ENCODE assay signal across 14 cellular contexts in genomic region chr12:130080205-130080604, GRCh38.
DNase-seq lines count a peak whose midpoint lies in the region; TF ChIP-seq lines count a peak whose summit lies in the region.
"Had no signal": no experiment of that assay in that cellular context is flagged by ENCODE, and none has a peak within 500 bp of the region (broad histone marks: within the 10 kb centered on the region; RNA-seq: fewer than 3 reads in every experiment).

No MANE protein-coding gene starts in this region.

- WGBS in esophagus squamous epithelium, 2 donors = 19 to 59% methylated on average over 6 of the region's 6 CpGs
- 57% methylated on average over 6 of the region's 6 CpGs for WGBS in liver
- 66% methylated on average over 6 of the region's 6 CpGs for WGBS in suprapubic skin

- no peak for TF ChIP-seq EP300 in suprapubic skin (IDR thresholded peaks at IDR 0.05)

- CTCF ChIA-PET in RWPE1 (lab: Yijun Ruan, JAX) = no interaction called here

- intact Hi-C loops in esophagus squamous epithelium (cut with DNase I) = no loop called here

- H3K4me3 ChIP-seq in esophagus squamous epithelium (no peak overlapping the region), liver (ENCODE audit: low read depth in 1 of 3, low read length in 3 of 3) (no peak overlapping the region), suprapubic skin (no peak overlapping the region)
- H3K4me3 ChIP-seq: BLaER1 treated with 17β-estradiol and CSF1 and Interleukin-3, amounts not matched to agents 10 nM and 100 nM; HAP-1 had no signal

- H3K9me3 ChIP-seq in esophagus squamous epithelium (no peaks in the 10 kb centered on the region), liver (ENCODE audit: control insufficient read depth in 4 of 4, low read length in 3 of 4) (peaks cover 0 to 6% (median 2%) of the 10 kb centered on the region in 4 donors), suprapubic skin (no peaks in the 10 kb centered on the region)
- H3K9me3 ChIP-seq: HAP-1 had no signal

- DNase-seq in RWPE1 (ENCODE audit: low spot score) = no peak
- no peak for DNase-seq in esophagus squamous epithelium (lab: John Stamatoyannopoulos, UW)
- no peak for DNase-seq in suprapubic skin (ENCODE audit: low spot score in 2 of 2)
- DNase-seq in NCI-H2227 treated with DMSO at 0.1 percent for 48 hours (lab: John Stamatoyannopoulos, UW) = no peak
- DNase-seq in NCI-H1436 treated with DMSO at 0.1 percent for 48 hours (lab: John Stamatoyannopoulos, UW) = no peak
- DNase-seq in stimulated activated CD8-positive, alpha-beta memory T cell treated with anti-CD3 and anti-CD28 coated beads, Interleukin-4, amount 100 ng/mL, for 48 hours = no peak
- DNase-seq: 8988T; ACHN; Calu3; CD4-positive, CD25-positive, alpha-beta regulatory T cell; DMS 273 treated with DMSO at 0.1 percent for 48 hours had no signal

- no peaks in the 10 kb centered on the region for H3K27me3 ChIP-seq in esophagus squamous epithelium
- peaks cover 0 to 2% (median 0%) of the 10 kb centered on the region in 4 donors for H3K27me3 ChIP-seq in liver (ENCODE audit: control insufficient read depth in 4 of 4, insufficient read depth in 4 of 4, low read length in 3 of 4)
- no peaks in the 10 kb centered on the region for H3K27me3 ChIP-seq in suprapubic skin
- H3K27me3 ChIP-seq: BLaER1 treated with 17β-estradiol and CSF1 and Interleukin-3, amounts not matched to agents 10 nM and 100 nM had no signal

- POLR2A ChIA-PET in RWPE1 (lab: Yijun Ruan, JAX; ENCODE audit: low non-redundant PET) = no interaction called here

- no peak overlapping the region for H3K9ac ChIP-seq in liver (ENCODE audit: low read depth in 1 of 2, low read length in 2 of 2)
- H3K9ac ChIP-seq: BLaER1 treated with 17β-estradiol and CSF1 and Interleukin-3, amounts not matched to agents 10 nM and 100 nM had no signal

- no peak for TF ChIP-seq RAD21 in liver (IDR thresholded peaks at IDR 0.05)

- peak overlapping the region; percentile 49 for H3K27ac ChIP-seq in RWPE1
- H3K27ac ChIP-seq in esophagus squamous epithelium = peak overlapping the region; percentile 34 to 89 (median 83)
- no peak overlapping the region for H3K27ac ChIP-seq in liver (ENCODE audit: low read depth in 1 of 2, low read length in 2 of 2)
- H3K27ac ChIP-seq in suprapubic skin = peak overlapping the region; percentile 30
- H3K27ac ChIP-seq: BLaER1 treated with 17β-estradiol and CSF1 and Interleukin-3, amounts not matched to agents 10 nM and 100 nM had no signal

- no peaks in the 10 kb centered on the region for H3K36me3 ChIP-seq in esophagus squamous epithelium
- H3K36me3 ChIP-seq in liver (ENCODE audit: control insufficient read depth in 4 of 4, insufficient read depth in 3 of 4, low read depth in 1 of 4, low read length in 3 of 4) = no peaks in the 10 kb centered on the region
- H3K36me3 ChIP-seq in suprapubic skin = no peaks in the 10 kb centered on the region
- H3K36me3 ChIP-seq: HAP-1 had no signal

- TF ChIP-seq CTCF in RWPE1 (conservative IDR thresholded peaks at IDR 0.05; ENCODE audit: low read depth) (no peak), esophagus squamous epithelium (IDR thresholded peaks at IDR 0.05) (no peak), liver (IDR thresholded peaks at IDR 0.05; ENCODE audit: low read depth, low read length, missing input control) (no peak), suprapubic skin (IDR thresholded peaks at IDR 0.05) (no peak)

- TF ChIP-seq POLR2A in esophagus squamous epithelium (IDR thresholded peaks at IDR 0.05) = no peak
- TF ChIP-seq POLR2A in suprapubic skin (IDR thresholded peaks at IDR 0.05) = no peak

- H3K4me1 ChIP-seq in esophagus squamous epithelium (peaks cover 0 to 69% (median 16%) of the 10 kb centered on the region in 3 donors), liver (ENCODE audit: control insufficient read depth in 4 of 4, insufficient read depth in 4 of 4, low read length in 3 of 4) (no peaks in the 10 kb centered on the region), suprapubic skin (peaks cover 34% of the 10 kb centered on the region)
- H3K4me1 ChIP-seq: HAP-1 had no signal

TF ChIP-seq in liver, 16 proteins besides CTCF, POLR2A, EP300 and RAD21:
- TF ChIP-seq, protein P1, sequence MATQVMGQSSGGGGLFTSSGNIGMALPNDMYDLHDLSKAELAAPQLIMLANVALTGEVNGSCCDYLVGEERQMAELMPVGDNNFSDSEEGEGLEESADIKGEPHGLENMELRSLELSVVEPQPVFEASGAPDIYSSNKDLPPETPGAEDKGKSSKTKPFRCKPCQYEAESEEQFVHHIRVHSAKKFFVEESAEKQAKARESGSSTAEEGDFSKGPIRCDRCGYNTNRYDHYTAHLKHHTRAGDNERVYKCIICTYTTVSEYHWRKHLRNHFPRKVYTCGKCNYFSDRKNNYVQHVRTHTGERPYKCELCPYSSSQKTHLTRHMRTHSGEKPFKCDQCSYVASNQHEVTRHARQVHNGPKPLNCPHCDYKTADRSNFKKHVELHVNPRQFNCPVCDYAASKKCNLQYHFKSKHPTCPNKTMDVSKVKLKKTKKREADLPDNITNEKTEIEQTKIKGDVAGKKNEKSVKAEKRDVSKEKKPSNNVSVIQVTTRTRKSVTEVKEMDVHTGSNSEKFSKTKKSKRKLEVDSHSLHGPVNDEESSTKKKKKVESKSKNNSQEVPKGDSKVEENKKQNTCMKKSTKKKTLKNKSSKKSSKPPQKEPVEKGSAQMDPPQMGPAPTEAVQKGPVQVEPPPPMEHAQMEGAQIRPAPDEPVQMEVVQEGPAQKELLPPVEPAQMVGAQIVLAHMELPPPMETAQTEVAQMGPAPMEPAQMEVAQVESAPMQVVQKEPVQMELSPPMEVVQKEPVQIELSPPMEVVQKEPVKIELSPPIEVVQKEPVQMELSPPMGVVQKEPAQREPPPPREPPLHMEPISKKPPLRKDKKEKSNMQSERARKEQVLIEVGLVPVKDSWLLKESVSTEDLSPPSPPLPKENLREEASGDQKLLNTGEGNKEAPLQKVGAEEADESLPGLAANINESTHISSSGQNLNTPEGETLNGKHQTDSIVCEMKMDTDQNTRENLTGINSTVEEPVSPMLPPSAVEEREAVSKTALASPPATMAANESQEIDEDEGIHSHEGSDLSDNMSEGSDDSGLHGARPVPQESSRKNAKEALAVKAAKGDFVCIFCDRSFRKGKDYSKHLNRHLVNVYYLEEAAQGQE (IDR thresholded peaks at IDR 0.05) = no peak
- TF ChIP-seq ZBTB33 (IDR thresholded peaks at IDR 0.05) (no peak), RXRA (IDR thresholded peaks at IDR 0.05) (peak in 1 of 2 donors; percentile 63), FOXA2 (IDR thresholded peaks at IDR 0.05) (no peak), NR2F2 (IDR thresholded peaks at IDR 0.05) (no peak), GABPA (IDR thresholded peaks at IDR 0.05 in 1 of 2, conservative IDR thresholded peaks at IDR 0.05 in 1 of 2) (no peak), FOXA1 (IDR thresholded peaks at IDR 0.05) (no peak), HNF4G (IDR thresholded peaks at IDR 0.05) (no peak), YY1 (IDR thresholded peaks at IDR 0.05) (no peak), EGR1 (IDR thresholded peaks at IDR 0.05; ENCODE audit: low read depth in 2 of 2) (no peak), SP1 (IDR thresholded peaks at IDR 0.05) (no peak), TAF1 (conservative IDR thresholded peaks at IDR 0.05) (no peak), JUND (IDR thresholded peaks at IDR 0.05) (no peak), HNF4A (conservative IDR thresholded peaks at IDR 0.05) (peak; percentile 43 to 87)
- TF ChIP-seq, protein P2, sequence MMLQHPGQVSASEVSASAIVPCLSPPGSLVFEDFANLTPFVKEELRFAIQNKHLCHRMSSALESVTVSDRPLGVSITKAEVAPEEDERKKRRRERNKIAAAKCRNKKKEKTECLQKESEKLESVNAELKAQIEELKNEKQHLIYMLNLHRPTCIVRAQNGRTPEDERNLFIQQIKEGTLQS (IDR thresholded peaks at IDR 0.05) = no peak
- TF ChIP-seq, protein P3, sequence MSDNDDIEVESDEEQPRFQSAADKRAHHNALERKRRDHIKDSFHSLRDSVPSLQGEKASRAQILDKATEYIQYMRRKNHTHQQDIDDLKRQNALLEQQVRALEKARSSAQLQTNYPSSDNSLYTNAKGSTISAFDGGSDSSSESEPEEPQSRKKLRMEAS (IDR thresholded peaks at IDR 0.05) = peak; percentile 28

Comparison
In these comparisons a context has a peak if more than half of its experiments do, and no peak if none do; other contexts are left out.
1. H3K27ac ChIP-seq: peak in RWPE1 (single experiment), esophagus squamous epithelium (4 of 4) and suprapubic skin (single experiment); none in liver (0 of 2).